Comparison of ENCODE assay signal across 8 cellular contexts in genomic region chr1:38859561-38860463, GRCh38. TPM values are rescaled to one million over a fixed set of nuclear protein-coding genes. Genes with fewer than 3 reads are reported as not detected.
A peak's percentile ranks its signal among the peaks of the same experiment; 100 is the strongest.
DNase-seq lines count a peak whose midpoint lies in the region; ATAC-seq and TF ChIP-seq lines count a peak whose summit lies in the region.

Gene RRAGC, minus strand, starts transcription at chr1:38859772. Its CDS starts 126 bp downstream, at chr1:38859646.

- H3K36me3 ChIP-seq in GM06990 (ENCODE audit: control insufficient read depth, insufficient read depth, low read length), result no peaks in the 10 kb centered on the region; the same call in 1 of the 2 replicates
- peaks cover 27% of the 10 kb centered on the region for H3K36me3 ChIP-seq in SK-N-MC (ENCODE audit: insufficient read depth, low read length)
- H3K36me3 ChIP-seq in gastroesophageal sphincter, result peaks cover 0 to 26% of the 10 kb centered on the region in 2 donors
- H3K36me3 ChIP-seq in neutrophil, result peaks cover 45% of the 10 kb centered on the region

- H3K4me3 ChIP-seq in GM06990 (replicated peaks; ENCODE audit: low read depth, low read length), result peak within 1 kb of the TSS; percentile 87
- H3K4me3 ChIP-seq in SK-N-MC, result peak within 1 kb of the TSS; percentile 95
- peak within 1 kb of the TSS; percentile 85 to 97 for H3K4me3 ChIP-seq in gastroesophageal sphincter
- H3K4me3 ChIP-seq in neutrophil (ENCODE audit: low read depth in 1 of 2, low read length in 1 of 2), result peak within 1 kb of the TSS; percentile 68 to 95

- H3K4me1 ChIP-seq in gastroesophageal sphincter, result peaks cover 4 to 77% (median 25%) of the 10 kb centered on the region in 3 donors
- peaks cover 34 to 37% of the 10 kb centered on the region in 2 experiments for H3K4me1 ChIP-seq in neutrophil (ENCODE audit: control insufficient read depth in 1 of 2, insufficient read depth in 1 of 2, low read depth in 1 of 2, low read length in 1 of 2)

- H3K9me3 ChIP-seq in SK-N-MC (ENCODE audit: low read depth, low read length) (no peaks in the 10 kb centered on the region), gastroesophageal sphincter (no peaks in the 10 kb centered on the region), neutrophil (no peaks in the 10 kb centered on the region)

- peaks cover 43% of the 10 kb centered on the region for H3K4me1 Mint-ChIP-seq in activated naive CD4-positive, alpha-beta T cell treated with anti-CD3 and anti-CD28 coated beads, Interleukin-2, amount 10 ng/mL, durations not matched to agents 7 days and 5 days

- H3K27ac ChIP-seq in SK-N-MC, result no peak within 1 kb of the TSS
- H3K27ac ChIP-seq in gastroesophageal sphincter, result peak within 1 kb of the TSS; percentile 82 to 93 (median 90)
- peak within 1 kb of the TSS; percentile 93 for H3K27ac ChIP-seq in neutrophil

- H3K9ac ChIP-seq in SK-N-MC (ENCODE audit: insufficient read length), result peak within 1 kb of the TSS; percentile 87

- CTCF ChIA-PET in activated naive CD4-positive, alpha-beta T cell treated with anti-CD3 and anti-CD28 coated beads, Interleukin-2, amount 10 ng/mL, durations not matched to agents 7 days and 5 days (lab: Charles Lee), result interaction anchor here (0.6 kb wide), 1 partner anchor 396 kb away, joined by 3 read pairs; no protein-coding TSS in a partner anchor

- peak within 1 kb of the TSS; percentile 88 for H3K27ac Mint-ChIP-seq in activated naive CD4-positive, alpha-beta T cell treated with anti-CD3 and anti-CD28 coated beads, Interleukin-2, amount 10 ng/mL, durations not matched to agents 7 days and 5 days

- TF ChIP-seq POLR2A in gastroesophageal sphincter (IDR thresholded peaks at IDR 0.05), result peak; percentile 59 to 70

- H3K9me3 Mint-ChIP-seq in activated naive CD4-positive, alpha-beta T cell treated with anti-CD3 and anti-CD28 coated beads, Interleukin-2, amount 10 ng/mL, durations not matched to agents 7 days and 5 days, result no peaks in the 10 kb centered on the region

- 0 to 20% methylated on average over 1 of the region's 70 CpGs for WGBS in gastroesophageal sphincter (ENCODE audit: low coverage in 1 of 2), 2 donors

- no peaks in the 10 kb centered on the region for H3K27me3 Mint-ChIP-seq in activated naive CD4-positive, alpha-beta T cell treated with anti-CD3 and anti-CD28 coated beads, Interleukin-2, amount 10 ng/mL, durations not matched to agents 7 days and 5 days

- H3K27me3 ChIP-seq in GM06990 (replicated peaks; ENCODE audit: control insufficient read depth, insufficient read depth, low read length) (no peaks in the 10 kb centered on the region), gastroesophageal sphincter (no peaks in the 10 kb centered on the region), neutrophil (no peaks in the 10 kb centered on the region)

- H3K4me3 Mint-ChIP-seq in activated naive CD4-positive, alpha-beta T cell treated with anti-CD3 and anti-CD28 coated beads, Interleukin-2, amount 10 ng/mL, durations not matched to agents 7 days and 5 days, result peak within 1 kb of the TSS; percentile 87

- DNase-seq in GM06990 (ENCODE audit: extremely low read depth, insufficient read length), result peak; percentile 95
- DNase-seq in NCI-H1048 (lab: John Stamatoyannopoulos, UW), result peak; percentile 95
- DNase-seq in SK-N-MC (ENCODE audit: low read depth, low spot score), result peak; percentile 55
- peak; percentile 99 for DNase-seq in activated naive CD4-positive, alpha-beta T cell treated with anti-CD3 and anti-CD28 coated beads, Interleukin-2, amount 10 ng/mL, durations not matched to agents 7 days and 5 days

- ATAC-seq in HG02571 (IDR thresholded peaks at IDR 0.05; ENCODE audit: unreplicated experiment) (peak; percentile 89), gastroesophageal sphincter (peak; percentile 100)

- no peak for TF ChIP-seq CTCF in GM06990 (IDR thresholded peaks at IDR 0.05; ENCODE audit: insufficient read depth, low read length, poor library complexity, severe bottlenecking)
- no peak for TF ChIP-seq CTCF in gastroesophageal sphincter (IDR thresholded peaks at IDR 0.05)
- TF ChIP-seq CTCF in neutrophil (IDR thresholded peaks at IDR 0.05), result no peak
- no peak for TF ChIP-seq CTCF in subcutaneous adipose tissue (IDR thresholded peaks at IDR 0.05; ENCODE audit: low read depth)

- no peak for TF ChIP-seq EP300 in gastroesophageal sphincter (IDR thresholded peaks at IDR 0.05)

- H3K36me3 Mint-ChIP-seq in activated naive CD4-positive, alpha-beta T cell treated with anti-CD3 and anti-CD28 coated beads, Interleukin-2, amount 10 ng/mL, durations not matched to agents 7 days and 5 days, result peaks cover 45% of the 10 kb centered on the region

RNA-seq across cellular contexts. Expression of gene RRAGC, which starts in this region (rescaled TPM):
- 10 to 100 TPM; 19.5 to 25.0 (median 20.5) TPM for total RNA-seq in gastroesophageal sphincter
- total RNA-seq in subcutaneous adipose tissue, result 10 to 100 TPM; 48.4 to 90.8 (median 53.5) TPM
